In genomic region chr6:44113396-44113795, GRCh38 we compare ENCODE assay signal across 16 cellular contexts. TPM values are rescaled to one million over a fixed set of nuclear protein-coding genes. Genes with fewer than 3 reads are reported as not detected.
DNase-seq lines count a peak whose midpoint lies in the region; ATAC-seq, FAIRE-seq and TF ChIP-seq lines count a peak whose summit lies in the region.
"Had no signal": no experiment of that assay in that cellular context is flagged by ENCODE, and none has a peak within 500 bp of the region (broad histone marks: within the 10 kb centered on the region; RNA-seq: fewer than 3 reads in every experiment).

No MANE protein-coding gene starts in this region.

- H3K4me3 ChIP-seq in A549, result no peak overlapping the region
- no peak overlapping the region for H3K4me3 ChIP-seq in GM23338
- H3K4me3 ChIP-seq in K562, result no peak overlapping the region
- H3K4me3 ChIP-seq in HepG2 (replicated peaks in 1 of 3; ENCODE audit: insufficient read depth in 1 of 3, low read depth in 2 of 3, low read length in 3 of 3), result no peak overlapping the region
- H3K4me3 ChIP-seq: dorsolateral prefrontal cortex, left lung, ovary had no signal

- peaks cover 19% of the 10 kb centered on the region for H3K4me1 ChIP-seq in A549
- H3K4me1 ChIP-seq in GM23338 (ENCODE audit: insufficient read depth), result peaks cover 8% of the 10 kb centered on the region; the same call in 1 of the 2 replicates
- H3K4me1 ChIP-seq in K562 (replicated peaks in 1 of 2; ENCODE audit: control insufficient read depth in 2 of 2, insufficient read depth in 2 of 2, low read length in 2 of 2), result peaks cover 16 to 22% of the 10 kb centered on the region in 2 experiments; a peak in 4 of 5 replicates
- H3K4me1 ChIP-seq in HepG2 (ENCODE audit: insufficient read depth, low read length), result peaks cover 86% of the 10 kb centered on the region

- H3K9me3 ChIP-seq in A549 (no peaks in the 10 kb centered on the region), K562 (replicated peaks; ENCODE audit: control insufficient read depth, insufficient read depth, low read depth, low read length) (no peaks in the 10 kb centered on the region), HepG2 (ENCODE audit: low read length) (no peaks in the 10 kb centered on the region)
- H3K9me3 ChIP-seq: left lung, ovary had no signal

- TF ChIP-seq RAD21 in A549 (conservative IDR thresholded peaks at IDR 0.05 in 1 of 2, IDR thresholded peaks at IDR 0.05 in 1 of 2) (no peak), K562 (CRISPR knock-in tag; conservative IDR thresholded peaks at IDR 0.05 in 1 of 2, IDR thresholded peaks at IDR 0.05 in 1 of 2) (no peak), HepG2 (CRISPR knock-in tag; IDR thresholded peaks at IDR 0.05) (peak; percentile 32; the same call in 1 of the 2 replicates)

- H2AFZ ChIP-seq in GM23338 (no peak overlapping the region), K562 (ENCODE audit: low read depth, low read length) (no peak overlapping the region), HepG2 (ENCODE audit: low read length) (no peak overlapping the region)

- H3K36me3 Mint-ChIP-seq in GM23338 (ENCODE audit: low read depth), result peaks cover 58% of the 10 kb centered on the region
- peaks cover 6 to 17% of the 10 kb centered on the region in 2 donors for H3K36me3 Mint-ChIP-seq in activated T-cell treated with anti-CD3 and anti-CD28 coated beads, Interleukin-2, amount 50 U/mL, for 72 hours (ENCODE audit: insufficient read depth in 2 of 2)

- no peak overlapping the region for H3K9ac ChIP-seq in K562 (ENCODE audit: insufficient read depth in 1 of 2, low read depth in 2 of 2, low read length in 2 of 2)
- H3K9ac ChIP-seq in HepG2 (ENCODE audit: insufficient read depth, low read depth, low read length), result no peak overlapping the region

- in situ Hi-C loops in K562 (cut with MboI), result no loop called here
- in situ Hi-C loops in HepG2 (cut with HindIII; ENCODE audit: extremely low pct_ligation_motif_present, low pct_unique_long_range_greater_than_20kb), result no loop called here

- FAIRE-seq in A549 (lab: Jason Lieb, UNC), result no peak
- no peak for FAIRE-seq in K562 (lab: Jason Lieb, UNC)
- no peak for FAIRE-seq in HepG2 (lab: Jason Lieb, UNC)

- H4K20me1 ChIP-seq in GM23338 (replicated peaks; ENCODE audit: insufficient read depth), result peaks cover 49% of the 10 kb centered on the region
- H4K20me1 ChIP-seq in K562 (replicated peaks; ENCODE audit: control insufficient read depth, insufficient read depth, low read length), result peaks cover 31% of the 10 kb centered on the region
- H4K20me1 ChIP-seq in HepG2 (ENCODE audit: insufficient read depth, low read length), result peaks cover 27% of the 10 kb centered on the region

- WGBS in A549 (ENCODE audit: missing lambda C conversion rate), result 23% methylated on average over 2 of the region's 2 CpGs
- 50% methylated on average over 2 of the region's 2 CpGs for WGBS in K562 (ENCODE audit: insufficient coverage, low coverage, missing lambda C conversion rate)
- WGBS in HepG2 (ENCODE audit: low lambda C conversion rate), result 59% methylated on average over 2 of the region's 2 CpGs

- H3K27me3 Mint-ChIP-seq in GM23338 (ENCODE audit: insufficient read depth, low read depth, poor library complexity), result peaks cover 2% of the 10 kb centered on the region
- no peaks in the 10 kb centered on the region for H3K27me3 Mint-ChIP-seq in activated T-cell treated with anti-CD3 and anti-CD28 coated beads, Interleukin-2, amount 50 U/mL, for 72 hours (ENCODE audit: low read depth)
- H3K27me3 Mint-ChIP-seq: activated naive CD8-positive, alpha-beta T cell had no signal

- no peaks in the 10 kb centered on the region for H3K9me3 Mint-ChIP-seq in GM23338
- H3K9me3 Mint-ChIP-seq in activated T-cell treated with anti-CD3 and anti-CD28 coated beads, Interleukin-2, amount 50 U/mL, for 72 hours, result no peaks in the 10 kb centered on the region

- H3K9me1 ChIP-seq in K562 (ENCODE audit: control insufficient read depth, insufficient read depth, low read length), result peaks cover 8% of the 10 kb centered on the region

- DNase-seq in A549 (ENCODE audit: low read depth in 1 of 2, low spot score in 1 of 2), result peak in 1 of 2 experiments; percentile 18
- peak; percentile 50 for DNase-seq in GM23338 (ENCODE audit: low spot score)
- DNase-seq in K562 (ENCODE audit: extremely low read depth in 1 of 4, low spot score in 3 of 4), result no peak
- DNase-seq in HepG2 (ENCODE audit: low spot score), result no peak
- no peak for DNase-seq in activated T-cell treated with anti-CD3 and anti-CD28 coated beads, Interleukin-2, amount 50 U/mL, for 72 hours
- DNase-seq in Right ventricle myocardium inferior (ENCODE audit: missing footprints), result no peak
- DNase-seq: AML-193, DMS79 treated with DMSO at 0.1 percent for 48 hours, dorsolateral prefrontal cortex, Karpas-422, left lung, ovary, T1000 had no signal

- no peaks in the 10 kb centered on the region for H3K9me2 ChIP-seq in GM23338 (ENCODE audit: insufficient read depth)

- peaks cover 32% of the 10 kb centered on the region for H3K36me3 ChIP-seq in GM23338 (ENCODE audit: insufficient read depth)
- peaks cover 97% of the 10 kb centered on the region for H3K36me3 ChIP-seq in K562 (ENCODE audit: control insufficient read depth, insufficient read depth, low read length)
- peaks cover 28 to 72% of the 10 kb centered on the region in 2 experiments for H3K36me3 ChIP-seq in HepG2 (replicated peaks in 1 of 2; ENCODE audit: control insufficient read depth in 1 of 2, insufficient read depth in 2 of 2, low read length in 2 of 2)
- H3K36me3 ChIP-seq: ovary had no signal

- CTCF ChIA-PET in A549 (lab: Yijun Ruan, JAX) (interaction anchor here (6.7 kb wide), 1 partner anchor 13 kb away, joined by 30 read pairs; no protein-coding TSS in a partner anchor), K562 (lab: Yijun Ruan, JAX; ENCODE audit: low intra/inter-chr PET ratio) (no interaction called here), HepG2 (lab: Yijun Ruan, JAX; ENCODE audit: low intra/inter-chr PET ratio, low total read pairs) (interaction anchor here (1.5 kb wide), 1 partner anchor 14 kb away, joined by 8 read pairs; no protein-coding TSS in a partner anchor)

- intact Hi-C loops in K562 (cut with micrococcal nuclease) (no loop called here), HepG2 (cut with micrococcal nuclease; ENCODE audit: unreplicated experiment) (loop anchor here (2.0 to 5.0 kb wide), 3 partner anchors 13 to 124 kb away; partner anchors contain the start of genes MRPL14 and TMEM63B), Right ventricle myocardium inferior (cut with DNase I) (no loop called here)

- H3K27ac ChIP-seq in A549 (no peak overlapping the region), GM23338 (ENCODE audit: low read depth) (no peak overlapping the region), K562 (ENCODE audit: extremely low read depth, low read depth, low read length) (no peak overlapping the region), HepG2 (ENCODE audit: extremely low read length, insufficient read depth, low read length) (peak overlapping the region; percentile 19)
- H3K27ac ChIP-seq: left lung, ovary had no signal

- BruUV-seq in K562 (replicated peaks; lab: Mats Ljungman, UMichigan), result no TSS peak
- BruUV-seq in HepG2 (replicated peaks; lab: Mats Ljungman, UMichigan), result no TSS peak

- TF ChIP-seq POLR2A in A549 (IDR thresholded peaks at IDR 0.05; ENCODE audit: low read length) (no peak), K562 (conservative IDR thresholded peaks at IDR 0.05) (no peak), HepG2 (IDR thresholded peaks at IDR 0.05; ENCODE audit: insufficient read depth in 1 of 2, low read depth in 2 of 2, low read length in 2 of 2) (no peak)

- H3K27ac Mint-ChIP-seq in GM23338, result no peak overlapping the region
- H3K27ac Mint-ChIP-seq in activated T-cell treated with anti-CD3 and anti-CD28 coated beads, Interleukin-2, amount 50 U/mL, for 72 hours, result no peak overlapping the region

- POLR2A ChIA-PET in A549 (lab: Yijun Ruan, JAX), result no interaction called here
- POLR2A ChIA-PET in K562 (lab: Yijun Ruan, JAX), result interaction anchor here (0.6 to 0.9 kb wide), 3 partner anchors 29 to 604 kb away, joined by 3 to 5 read pairs (median 3); no protein-coding TSS in a partner anchor
- POLR2A ChIA-PET in HepG2 (lab: Yijun Ruan, JAX), result interaction anchor here (1.8 to 2.3 kb wide), 2 partner anchors 11 to 13 kb away, joined by 5 to 10 read pairs; no protein-coding TSS in a partner anchor

- peaks cover 13% of the 10 kb centered on the region for H3K4me1 Mint-ChIP-seq in GM23338
- H3K4me1 Mint-ChIP-seq in activated T-cell treated with anti-CD3 and anti-CD28 coated beads, Interleukin-2, amount 50 U/mL, for 72 hours (ENCODE audit: low read depth), result peaks cover 18% of the 10 kb centered on the region

- H3K27me3 ChIP-seq in GM23338 (ENCODE audit: insufficient read depth) (no peaks in the 10 kb centered on the region), K562 (ENCODE audit: control insufficient read depth in 2 of 2, insufficient read depth in 2 of 2, low read length in 2 of 2) (no peaks in the 10 kb centered on the region), HepG2 (ENCODE audit: control insufficient read depth in 1 of 2, insufficient read depth in 2 of 2, low read length in 2 of 2) (no peaks in the 10 kb centered on the region)
- H3K27me3 ChIP-seq: dorsolateral prefrontal cortex, left lung, ovary had no signal

- TF ChIP-seq EP300 in A549 (IDR thresholded peaks at IDR 0.05), result no peak
- no peak for TF ChIP-seq EP300 in K562 (IDR thresholded peaks at IDR 0.05; ENCODE audit: low read length)
- no peak for TF ChIP-seq EP300 in HepG2 (IDR thresholded peaks at IDR 0.05; ENCODE audit: low read depth in 2 of 2, low read length in 2 of 2)
- no peak for TF ChIP-seq EP300 in HepG2 (CRISPR knock-in tag; IDR thresholded peaks at IDR 0.05; ENCODE audit: borderline replicate concordance)

- 0 out of 2 replicates have a peak, but pooled peaks cover 3% of the 10 kb centered on the region for H3F3A ChIP-seq in GM23338 (replicated peaks; ENCODE audit: low read depth)

- H3K79me2 ChIP-seq in GM23338 (replicated peaks; ENCODE audit: insufficient read depth) (peaks cover 59% of the 10 kb centered on the region), K562 (ENCODE audit: control insufficient read depth, insufficient read depth, low read length) (peaks cover 65% of the 10 kb centered on the region), HepG2 (ENCODE audit: insufficient read depth, low read length) (peaks cover 57% of the 10 kb centered on the region)

- ATAC-seq in A549, result peak; percentile 50 to 69; a peak in 3 of 6 replicates
- ATAC-seq in GM23338, result peak; percentile 74
- ATAC-seq in K562, result peak; percentile 32; the same call in 1 of the 3 replicates
- ATAC-seq in HepG2, result peak; percentile 53
- no peak for ATAC-seq in activated T-cell treated with anti-CD3 and anti-CD28 coated beads, Interleukin-2, amount 50 U/mL, for 72 hours (replicated peaks in 1 of 2)
- ATAC-seq in GM19351 (IDR thresholded peaks at IDR 0.05; ENCODE audit: unreplicated experiment), result no peak
- ATAC-seq in Right ventricle myocardium inferior, result no peak
- no peak for ATAC-seq in GM19467 (IDR thresholded peaks at IDR 0.05; ENCODE audit: unreplicated experiment)
- ATAC-seq: left lung had no signal

- TF ChIP-seq CTCF in A549 (IDR thresholded peaks at IDR 0.05), result no peak; the same call in 2 of the 3 replicates
- peak; percentile 13 to 35; a peak in 1 of 4 replicates for TF ChIP-seq CTCF in GM23338 (conservative IDR thresholded peaks at IDR 0.05; ENCODE audit: low read depth in 2 of 2)
- TF ChIP-seq CTCF in K562 (IDR thresholded peaks at IDR 0.05 in 2 of 3, conservative IDR thresholded peaks at IDR 0.05 in 1 of 3; ENCODE audit: insufficient read depth in 2 of 3, low read depth in 1 of 3, low read length in 3 of 3), result peak; percentile 21 to 44 (median 28); a peak in 3 of 6 replicates
- TF ChIP-seq CTCF in HepG2 (CRISPR knock-in tag; IDR thresholded peaks at IDR 0.05), result peak; percentile 32; the same call in 1 of the 2 replicates

- H3K4me2 ChIP-seq in A549 (no peak overlapping the region), GM23338 (no peak overlapping the region), K562 (ENCODE audit: insufficient read depth, low read length) (no peak overlapping the region), HepG2 (ENCODE audit: low read depth, low read length) (no peak overlapping the region)

- no peak overlapping the region for H3K4me3 Mint-ChIP-seq in GM23338
- no peak overlapping the region for H3K4me3 Mint-ChIP-seq in activated T-cell treated with anti-CD3 and anti-CD28 coated beads, Interleukin-2, amount 50 U/mL, for 72 hours
- H3K4me3 Mint-ChIP-seq: activated naive CD8-positive, alpha-beta T cell had no signal

RNA-seq across cellular contexts. Expression of gene MRPL14, which starts 13.9 kb away (rescaled TPM):
- polyA plus RNA-seq in A549 (2011; rRNA removed) (47.1 and 48.2 TPM in 2 replicates), A549 (2017; fragmentation: RNase III; extraction: RNeasy Plus Mini Kit Qiagen cat#74134 plus additional on column Dnase treatment) (55.3 to 56.5 TPM (median 56.3 TPM) in 3 replicates), GM23338 (2016; fragmentation: Nextera tagmentation; extraction: Ambion mirVana) (178 and 191 TPM in 2 replicates), K562 (2011; rRNA removed) (145 and 165 TPM in 2 replicates), K562 (2014; fragmentation: Illumina TruSeq; extraction: Trizol) (134 and 163 TPM in 2 replicates), K562 (2014; fragmentation: Nextera tagmentation; extraction: Ambion mirVana) (100 to 1,000 TPM; 414 to 424 TPM), K562 (2014; rRNA removed) (195 and 240 TPM in 2 replicates), HepG2 (2011; rRNA removed) (157 and 166 TPM in 2 replicates)
- 108 and 113 TPM in 2 replicates for polyA plus RNA-seq in A549 (2012; cell fraction: cytosol; rRNA removed)
- polyA plus RNA-seq in A549 (2012; cell fraction: nucleus; rRNA removed), result 49.1 and 67.3 TPM in 2 replicates
- polyA minus RNA-seq in A549 (2011; rRNA and poly(A)+ RNA removed), result 17.1 and 19.3 TPM in 2 replicates
- total RNA-seq in GM23338 (2014; rRNA removed; shearing (Covaris generic)), result 62.6 and 70.0 TPM in 2 replicates
- 39.2 and 66.5 TPM in 2 replicates for total RNA-seq in K562 (2011; cell fraction: chromatin; rRNA removed; ENCODE audit: low replicate concordance)
- total RNA-seq in K562 (2011; cell fraction: nucleolus; rRNA removed), result 54.2 and 60.8 TPM in 2 replicates
- 55.7 and 67.6 TPM in 2 replicates for total RNA-seq in K562 (2011; cell fraction: nucleoplasm; rRNA removed)
- total RNA-seq in K562 (2014; rRNA removed) (166 and 199 TPM in 2 replicates), K562 (2014; rRNA removed; fragmentation: Illumina TruSeq; extraction: Trizol) (97.5 and 126 TPM in 2 replicates), K562 (2015; rRNA removed; fragmentation: Illumina TruSeq; extraction: Trizol) (130 and 136 TPM in 2 replicates), K562 (2021) (143 and 149 TPM in 2 replicates), HepG2 (2016; rRNA removed; fragmentation: Illumina TruSeq; extraction: Trizol) (178 and 191 TPM in 2 replicates), Right ventricle myocardium inferior (41.7 TPM)
- 149 and 217 TPM in 2 replicates for polyA plus RNA-seq in K562 (2011; cell fraction: cytosol; rRNA removed)
- 68.7 and 82.6 TPM in 2 replicates for polyA plus RNA-seq in K562 (2011; cell fraction: nucleus; rRNA removed)
- polyA plus RNA-seq in K562 (2012), result 102 and 171 TPM in 2 replicates
- polyA minus RNA-seq in K562 (2011; rRNA and poly(A)+ RNA removed), result 39.8 and 41.8 TPM in 2 replicates
- 38.6 and 39.1 TPM in 2 replicates for polyA minus RNA-seq in K562 (2011; cell fraction: cytosol; rRNA and poly(A)+ RNA removed)
- polyA minus RNA-seq in K562 (2011; cell fraction: nucleus; rRNA and poly(A)+ RNA removed), result 15.3 and 25.4 TPM in 2 replicates
- 169 and 189 TPM in 2 replicates for total RNA-seq in HepG2 (2016; cell fraction: cytosol; rRNA removed; fragmentation: Illumina TruSeq; extraction: Trizol; ENCODE audit: low read depth)
- total RNA-seq in HepG2 (2016; cell fraction: insoluble cytoplasmic fraction; rRNA removed; fragmentation: Illumina TruSeq; extraction: Trizol), result 186 and 208 TPM in 2 replicates
- 148 and 200 TPM in 2 replicates for total RNA-seq in HepG2 (2016; cell fraction: membrane; rRNA removed; fragmentation: Illumina TruSeq; extraction: Trizol)
- 65.1 and 65.8 TPM in 2 replicates for total RNA-seq in HepG2 (2016; cell fraction: nucleus; rRNA removed; fragmentation: Illumina TruSeq; extraction: Trizol)
- 144 and 170 TPM in 2 replicates for polyA plus RNA-seq in HepG2 (2011; cell fraction: cytosol; rRNA removed)
- polyA plus RNA-seq in HepG2 (2011; cell fraction: nucleus; rRNA removed), result 42.8 and 46.0 TPM in 2 replicates
- 135 and 137 TPM in 2 replicates for polyA plus RNA-seq in HepG2 (2012)
- 114 and 150 TPM in 2 replicates for polyA plus RNA-seq in HepG2 (2016; cell fraction: cytosol; fragmentation: Illumina TruSeq; extraction: Trizol; ENCODE audit: low read depth)
- 163 and 186 TPM in 2 replicates for polyA plus RNA-seq in HepG2 (2016; cell fraction: insoluble cytoplasmic fraction; fragmentation: Illumina TruSeq; extraction: Trizol; ENCODE audit: low read depth)
- polyA plus RNA-seq in HepG2 (2016; cell fraction: membrane; fragmentation: Illumina TruSeq; extraction: Trizol; ENCODE audit: low read depth), result 111 and 143 TPM in 2 replicates
- polyA plus RNA-seq in HepG2 (2016; cell fraction: nucleus; fragmentation: Illumina TruSeq; extraction: Trizol; ENCODE audit: insufficient read depth, low read depth), result 92.9 and 98.5 TPM in 2 replicates
- polyA minus RNA-seq in HepG2 (2011; rRNA and poly(A)+ RNA removed; ENCODE audit: low replicate concordance), result 33.2 and 40.9 TPM in 2 replicates
- 22.7 and 28.4 TPM in 2 replicates for polyA minus RNA-seq in HepG2 (2011; cell fraction: cytosol; rRNA and poly(A)+ RNA removed)
- polyA minus RNA-seq in HepG2 (2011; cell fraction: nucleus; rRNA and poly(A)+ RNA removed), result 20.0 and 21.5 TPM in 2 replicates
- total RNA-seq in activated T-cell treated with anti-CD3 and anti-CD28 coated beads, Interleukin-2, amount 50 U/mL, for 72 hours, result 10 to 100 TPM; 31.6 to 33.6 TPM

RNA-seq across cellular contexts. Expression of gene TMEM63B, which starts 14.0 kb away (rescaled TPM):
- polyA plus RNA-seq in A549 (2011; rRNA removed) (24.0 and 25.4 TPM in 2 replicates), A549 (2017; fragmentation: RNase III; extraction: RNeasy Plus Mini Kit Qiagen cat#74134 plus additional on column Dnase treatment) (18.3 to 22.2 TPM (median 21.6 TPM) in 3 replicates), GM23338 (2016; fragmentation: Nextera tagmentation; extraction: Ambion mirVana) (8.0 and 10.1 TPM in 2 replicates), K562 (2011; rRNA removed) (37.0 and 59.6 TPM in 2 replicates), K562 (2014; fragmentation: Illumina TruSeq; extraction: Trizol) (32.5 and 35.7 TPM in 2 replicates), K562 (2014; fragmentation: Nextera tagmentation; extraction: Ambion mirVana) (under 1 TPM; 0.14 to 0.17 TPM), K562 (2014; rRNA removed) (26.8 and 31.0 TPM in 2 replicates), HepG2 (2011; rRNA removed) (75.8 and 83.8 TPM in 2 replicates)
- 26.0 and 33.3 TPM in 2 replicates for polyA plus RNA-seq in A549 (2012; cell fraction: cytosol; rRNA removed)
- 50.9 and 59.9 TPM in 2 replicates for polyA plus RNA-seq in A549 (2012; cell fraction: nucleus; rRNA removed)
- 32.9 and 44.4 TPM in 2 replicates for polyA minus RNA-seq in A549 (2011; rRNA and poly(A)+ RNA removed)
- 30.2 and 36.0 TPM in 2 replicates for total RNA-seq in GM23338 (2014; rRNA removed; shearing (Covaris generic))
- 125 and 274 TPM in 2 replicates for total RNA-seq in K562 (2011; cell fraction: chromatin; rRNA removed; ENCODE audit: low replicate concordance)
- 162 and 166 TPM in 2 replicates for total RNA-seq in K562 (2011; cell fraction: nucleolus; rRNA removed)
- 160 TPM in 2 replicates for total RNA-seq in K562 (2011; cell fraction: nucleoplasm; rRNA removed)
- total RNA-seq in K562 (2014; rRNA removed) (12.6 and 22.5 TPM in 2 replicates), K562 (2014; rRNA removed; fragmentation: Illumina TruSeq; extraction: Trizol) (10.8 and 14.4 TPM in 2 replicates), K562 (2015; rRNA removed; fragmentation: Illumina TruSeq; extraction: Trizol) (14.0 and 14.3 TPM in 2 replicates), K562 (2021) (39.2 and 39.4 TPM in 2 replicates), HepG2 (2016; rRNA removed; fragmentation: Illumina TruSeq; extraction: Trizol) (13.9 and 27.4 TPM in 2 replicates), Right ventricle myocardium inferior (44.5 TPM)
- 69.9 and 86.4 TPM in 2 replicates for polyA plus RNA-seq in K562 (2011; cell fraction: cytosol; rRNA removed)
- 128 and 148 TPM in 2 replicates for polyA plus RNA-seq in K562 (2011; cell fraction: nucleus; rRNA removed)
- polyA plus RNA-seq in K562 (2012), result 27.9 and 28.7 TPM in 2 replicates
- polyA minus RNA-seq in K562 (2011; rRNA and poly(A)+ RNA removed), result 52.7 and 68.9 TPM in 2 replicates
- polyA minus RNA-seq in K562 (2011; cell fraction: cytosol; rRNA and poly(A)+ RNA removed), result 35.2 and 46.9 TPM in 2 replicates
- 25.6 and 33.4 TPM in 2 replicates for polyA minus RNA-seq in K562 (2011; cell fraction: nucleus; rRNA and poly(A)+ RNA removed)
- 5.1 and 5.8 TPM in 2 replicates for total RNA-seq in HepG2 (2016; cell fraction: cytosol; rRNA removed; fragmentation: Illumina TruSeq; extraction: Trizol; ENCODE audit: low read depth)
- 11.4 and 28.3 TPM in 2 replicates for total RNA-seq in HepG2 (2016; cell fraction: insoluble cytoplasmic fraction; rRNA removed; fragmentation: Illumina TruSeq; extraction: Trizol)
- 14.9 and 15.8 TPM in 2 replicates for total RNA-seq in HepG2 (2016; cell fraction: membrane; rRNA removed; fragmentation: Illumina TruSeq; extraction: Trizol)
- total RNA-seq in HepG2 (2016; cell fraction: nucleus; rRNA removed; fragmentation: Illumina TruSeq; extraction: Trizol), result 28.7 and 33.8 TPM in 2 replicates
- polyA plus RNA-seq in HepG2 (2011; cell fraction: cytosol; rRNA removed), result 81.0 and 82.0 TPM in 2 replicates
- 185 and 224 TPM in 2 replicates for polyA plus RNA-seq in HepG2 (2011; cell fraction: nucleus; rRNA removed)
- 37.7 and 41.7 TPM in 2 replicates for polyA plus RNA-seq in HepG2 (2012)
- 5.0 and 5.6 TPM in 2 replicates for polyA plus RNA-seq in HepG2 (2016; cell fraction: cytosol; fragmentation: Illumina TruSeq; extraction: Trizol; ENCODE audit: low read depth)
- 13.6 and 16.8 TPM in 2 replicates for polyA plus RNA-seq in HepG2 (2016; cell fraction: insoluble cytoplasmic fraction; fragmentation: Illumina TruSeq; extraction: Trizol; ENCODE audit: low read depth)
- polyA plus RNA-seq in HepG2 (2016; cell fraction: membrane; fragmentation: Illumina TruSeq; extraction: Trizol; ENCODE audit: low read depth), result 10.0 and 10.2 TPM in 2 replicates
- polyA plus RNA-seq in HepG2 (2016; cell fraction: nucleus; fragmentation: Illumina TruSeq; extraction: Trizol; ENCODE audit: insufficient read depth, low read depth), result 69.5 and 76.1 TPM in 2 replicates
- 62.2 and 179 TPM in 2 replicates for polyA minus RNA-seq in HepG2 (2011; rRNA and poly(A)+ RNA removed; ENCODE audit: low replicate concordance)
- polyA minus RNA-seq in HepG2 (2011; cell fraction: cytosol; rRNA and poly(A)+ RNA removed), result 36.8 and 42.0 TPM in 2 replicates
- 36.6 and 36.8 TPM in 2 replicates for polyA minus RNA-seq in HepG2 (2011; cell fraction: nucleus; rRNA and poly(A)+ RNA removed)
- total RNA-seq in activated T-cell treated with anti-CD3 and anti-CD28 coated beads, Interleukin-2, amount 50 U/mL, for 72 hours, result 10 to 100 TPM; 16.3 to 17.9 TPM

RNA-seq across cellular contexts. Expression of gene CAPN11, which starts 45.2 kb away (rescaled TPM):
- polyA plus RNA-seq in A549 (2011; rRNA removed) (0.10 and 0.25 TPM in 2 replicates), A549 (2017; fragmentation: RNase III; extraction: RNeasy Plus Mini Kit Qiagen cat#74134 plus additional on column Dnase treatment) (0.09 TPM in 1 of 3 replicates, not detected in the others), GM23338 (2016; fragmentation: Nextera tagmentation; extraction: Ambion mirVana) (0.61 and 1.1 TPM in 2 replicates), K562 (2011; rRNA removed) (0.30 and 0.46 TPM in 2 replicates), K562 (2014; fragmentation: Illumina TruSeq; extraction: Trizol) (0.15 and 0.19 TPM in 2 replicates), K562 (2014; fragmentation: Nextera tagmentation; extraction: Ambion mirVana) (under 1 TPM in 1 of 2 experiments, not detected in 1; 0.03 TPM), K562 (2014; rRNA removed) (0.04 and 0.61 TPM in 2 replicates), HepG2 (2011; rRNA removed) (0.11 and 0.13 TPM in 2 replicates)
- 0.04 TPM in 2 replicates for polyA plus RNA-seq in A549 (2012; cell fraction: cytosol; rRNA removed)
- 0.14 and 0.31 TPM in 2 replicates for polyA plus RNA-seq in A549 (2012; cell fraction: nucleus; rRNA removed)
- 0.24 TPM in 1 of 2 replicates, not detected in the other for polyA minus RNA-seq in A549 (2011; rRNA and poly(A)+ RNA removed)
- total RNA-seq in GM23338 (2014; rRNA removed; shearing (Covaris generic)), result 1.2 and 1.7 TPM in 2 replicates
- 2.2 and 4.6 TPM in 2 replicates for total RNA-seq in K562 (2011; cell fraction: chromatin; rRNA removed; ENCODE audit: low replicate concordance)
- 1.8 and 2.5 TPM in 2 replicates for total RNA-seq in K562 (2011; cell fraction: nucleolus; rRNA removed)
- 1.6 and 1.9 TPM in 2 replicates for total RNA-seq in K562 (2011; cell fraction: nucleoplasm; rRNA removed)
- total RNA-seq in K562 (2014; rRNA removed) (0.20 and 0.41 TPM in 2 replicates), K562 (2014; rRNA removed; fragmentation: Illumina TruSeq; extraction: Trizol) (0.13 and 0.18 TPM in 2 replicates), K562 (2015; rRNA removed; fragmentation: Illumina TruSeq; extraction: Trizol) (0.07 and 0.11 TPM in 2 replicates), K562 (2021) (0.07 and 0.18 TPM in 2 replicates), HepG2 (2016; rRNA removed; fragmentation: Illumina TruSeq; extraction: Trizol) (0.07 TPM in 1 of 2 replicates, not detected in the other), Right ventricle myocardium inferior (0.27 TPM)
- polyA plus RNA-seq in K562 (2011; cell fraction: cytosol; rRNA removed), result 0.15 and 0.57 TPM in 2 replicates
- 3.4 and 5.7 TPM in 2 replicates for polyA plus RNA-seq in K562 (2011; cell fraction: nucleus; rRNA removed)
- polyA plus RNA-seq in K562 (2012), result 0.35 and 1.5 TPM in 2 replicates
- polyA minus RNA-seq in K562 (2011; rRNA and poly(A)+ RNA removed), result 0.24 and 0.25 TPM in 2 replicates
- polyA minus RNA-seq in K562 (2011; cell fraction: cytosol; rRNA and poly(A)+ RNA removed), result 0.48 TPM in 1 of 2 replicates, not detected in the other
- 0.67 and 0.81 TPM in 2 replicates for polyA minus RNA-seq in K562 (2011; cell fraction: nucleus; rRNA and poly(A)+ RNA removed)
- not detected in 2 replicates for total RNA-seq in HepG2 (2016; cell fraction: cytosol; rRNA removed; fragmentation: Illumina TruSeq; extraction: Trizol; ENCODE audit: low read depth)
- total RNA-seq in HepG2 (2016; cell fraction: insoluble cytoplasmic fraction; rRNA removed; fragmentation: Illumina TruSeq; extraction: Trizol), result not detected in 2 replicates
- total RNA-seq in HepG2 (2016; cell fraction: membrane; rRNA removed; fragmentation: Illumina TruSeq; extraction: Trizol), result not detected in 2 replicates
- total RNA-seq in HepG2 (2016; cell fraction: nucleus; rRNA removed; fragmentation: Illumina TruSeq; extraction: Trizol), result not detected in 2 replicates
- 0.03 and 0.05 TPM in 2 replicates for polyA plus RNA-seq in HepG2 (2011; cell fraction: cytosol; rRNA removed)
- polyA plus RNA-seq in HepG2 (2011; cell fraction: nucleus; rRNA removed), result 0.71 and 0.74 TPM in 2 replicates
- 0.07 and 0.09 TPM in 2 replicates for polyA plus RNA-seq in HepG2 (2012)
- not detected in 2 replicates for polyA plus RNA-seq in HepG2 (2016; cell fraction: cytosol; fragmentation: Illumina TruSeq; extraction: Trizol; ENCODE audit: low read depth)
- not detected in 2 replicates for polyA plus RNA-seq in HepG2 (2016; cell fraction: insoluble cytoplasmic fraction; fragmentation: Illumina TruSeq; extraction: Trizol; ENCODE audit: low read depth)
- not detected in 2 replicates for polyA plus RNA-seq in HepG2 (2016; cell fraction: membrane; fragmentation: Illumina TruSeq; extraction: Trizol; ENCODE audit: low read depth)
- not detected in 2 replicates for polyA plus RNA-seq in HepG2 (2016; cell fraction: nucleus; fragmentation: Illumina TruSeq; extraction: Trizol; ENCODE audit: insufficient read depth, low read depth)
- polyA minus RNA-seq in HepG2 (2011; rRNA and poly(A)+ RNA removed; ENCODE audit: low replicate concordance), result 0.07 TPM in 1 of 2 replicates, not detected in the other
- not detected in 2 replicates for polyA minus RNA-seq in HepG2 (2011; cell fraction: cytosol; rRNA and poly(A)+ RNA removed)
- polyA minus RNA-seq in HepG2 (2011; cell fraction: nucleus; rRNA and poly(A)+ RNA removed), result 0.37 TPM in 1 of 2 replicates, not detected in the other
- under 1 TPM in 1 of 2 donors, not detected in 1; 0.39 TPM for total RNA-seq in activated T-cell treated with anti-CD3 and anti-CD28 coated beads, Interleukin-2, amount 50 U/mL, for 72 hours

Comparison
In these comparisons a context has a peak if more than half of its experiments do, and no peak if none do; other contexts are left out.
1. ATAC-seq: peak in A549 (2 of 2), GM23338 (single experiment), K562 (single experiment) and HepG2 (single experiment); none in activated T-cell treated with anti-CD3 and anti-CD28 coated beads, Interleukin-2, amount 50 U/mL, for 72 hours (0 of 2), GM19351 (single experiment), Right ventricle myocardium inferior (single experiment) and GM19467 (single experiment).